In the genomic region with DNA sequence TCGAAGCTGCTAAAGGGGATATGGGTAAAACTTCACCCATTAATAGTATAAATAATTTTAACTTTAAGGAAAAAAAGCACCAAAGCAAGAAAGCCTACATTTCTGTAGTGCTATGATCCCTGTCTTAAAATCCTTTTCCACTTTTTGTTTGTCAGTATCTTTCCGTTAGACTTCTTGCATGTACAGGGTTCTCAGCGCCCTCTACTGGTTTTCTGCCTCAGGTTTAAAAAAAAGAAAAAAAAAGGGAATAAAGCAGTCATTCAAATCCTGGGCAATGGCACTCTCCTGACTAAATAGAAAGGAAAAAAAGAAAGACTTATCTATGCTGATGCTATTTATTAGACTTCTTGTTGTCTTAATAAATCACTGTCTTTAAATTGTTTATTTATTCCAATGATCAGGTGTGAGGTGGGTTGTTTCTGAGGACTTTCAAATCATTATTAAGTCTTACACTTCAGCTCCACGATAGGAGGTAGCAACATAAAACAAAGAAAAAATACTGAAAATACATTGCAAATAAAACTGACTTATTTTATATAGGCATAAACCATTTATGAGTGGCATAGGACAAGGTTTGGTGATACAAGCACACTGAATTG, we compare ENCODE assay signal across 8 cellular contexts.
DNase-seq lines count a peak whose midpoint lies in the region; ATAC-seq and TF ChIP-seq lines count a peak whose summit lies in the region.

No MANE protein-coding gene starts in this region.

- no peaks in the 10 kb centered on the region for H3K27me3 Mint-ChIP-seq in endodermal cell (ENCODE audit: insufficient read depth)
- peaks cover 3% of the 10 kb centered on the region for H3K27me3 Mint-ChIP-seq in nephron progenitor cell (ENCODE audit: low read depth, poor library complexity)

- no peak for ATAC-seq in HG03571 (IDR thresholded peaks at IDR 0.05; ENCODE audit: unreplicated experiment)

- no peak overlapping the region for H3K27ac ChIP-seq in RWPE1
- no peak overlapping the region for H3K27ac ChIP-seq in endodermal cell (ENCODE audit: low read depth, low read length)

- H3K4me3 Mint-ChIP-seq in endodermal cell (no peak overlapping the region), nephron progenitor cell (no peak overlapping the region)

- no peak overlapping the region for H3K9ac ChIP-seq in endodermal cell (ENCODE audit: extremely low read depth, low read length, poor library complexity, severe bottlenecking)

- POLR2A ChIA-PET in RWPE1 (lab: Yijun Ruan, JAX; ENCODE audit: low non-redundant PET): no interaction called here

- H3K27ac Mint-ChIP-seq in endodermal cell (no peak overlapping the region), nephron progenitor cell (no peak overlapping the region)

- no peak overlapping the region for H3K4me3 ChIP-seq in endodermal cell (ENCODE audit: low read length)

- CTCF ChIA-PET in RWPE1 (lab: Yijun Ruan, JAX): interaction anchor here (0.6 to 1.7 kb wide), 16 partner anchors 8 to 958 kb away, joined by 3 to 12 read pairs (median 4); no protein-coding TSS in a partner anchor

- 0 to 7% methylated on average over 2 of the region's 4 CpGs for WGBS in endodermal cell (ENCODE audit: insufficient coverage in 1 of 2, insufficient read length in 1 of 2), 2 experiments

- no peaks in the 10 kb centered on the region for H3K9me3 Mint-ChIP-seq in endodermal cell
- no peaks in the 10 kb centered on the region for H3K9me3 Mint-ChIP-seq in nephron progenitor cell

- no peaks in the 10 kb centered on the region for H3K4me1 ChIP-seq in endodermal cell (ENCODE audit: control insufficient read depth, insufficient read depth, low read length)

- peak; percentile 83 for TF ChIP-seq CTCF in RWPE1 (conservative IDR thresholded peaks at IDR 0.05; ENCODE audit: low read depth)
- TF ChIP-seq CTCF in endodermal cell (conservative IDR thresholded peaks at IDR 0.05): peak; percentile 87
- TF ChIP-seq CTCF in nephron progenitor cell (IDR thresholded peaks at IDR 0.05): peak; percentile 83

- H3K36me3 ChIP-seq in endodermal cell (ENCODE audit: control insufficient read depth, insufficient read depth, low read length): no peaks in the 10 kb centered on the region

- DNase-seq in stimulated activated CD4-positive, alpha-beta T cell treated with anti-CD3 and anti-CD28 coated beads, Interleukin-15, amount 100 ng/mL, for 24 hours: peak; percentile 45
- DNase-seq in stimulated activated CD4-positive, alpha-beta T cell treated with anti-CD3 and anti-CD28 coated beads, Interleukin-4, amount 100 ng/mL, for 1 hour: no peak
- DNase-seq in NAMALWA (ENCODE audit: low spot score) (peak; percentile 77), RWPE1 (ENCODE audit: low spot score) (peak; percentile 48), endodermal cell (peak; percentile 71), nephron progenitor cell (peak; percentile 58), T1000 (lab: John Stamatoyannopoulos, UW) (no peak)

- no peaks in the 10 kb centered on the region for H3K36me3 Mint-ChIP-seq in endodermal cell (ENCODE audit: low read depth)
- no peaks in the 10 kb centered on the region for H3K36me3 Mint-ChIP-seq in nephron progenitor cell (ENCODE audit: low read depth)

- no peaks in the 10 kb centered on the region for H3K9me3 ChIP-seq in endodermal cell (ENCODE audit: control insufficient read depth, low read length)

- no peaks in the 10 kb centered on the region for H3K4me1 Mint-ChIP-seq in endodermal cell
- H3K4me1 Mint-ChIP-seq in nephron progenitor cell: no peaks in the 10 kb centered on the region

- H3K27me3 ChIP-seq in endodermal cell (ENCODE audit: control insufficient read depth, insufficient read depth, low read length, poor library complexity, severe bottlenecking): no peaks in the 10 kb centered on the region

Comparison
In these comparisons a context has a peak if more than half of its experiments do, and no peak if none do; other contexts are left out.
1. DNase-seq: peak in stimulated activated CD4-positive, alpha-beta T cell treated with anti-CD3 and anti-CD28 coated beads, Interleukin-15, amount 100 ng/mL, for 24 hours (single experiment), NAMALWA (single experiment), RWPE1 (single experiment), endodermal cell (single experiment) and nephron progenitor cell (single experiment); none in stimulated activated CD4-positive, alpha-beta T cell treated with anti-CD3 and anti-CD28 coated beads, Interleukin-4, amount 100 ng/mL, for 1 hour (single experiment) and T1000 (single experiment).
2. Peak in every context shown above with its lines, with median percentiles within 50 percentile points of each other: CTCF ChIP-seq.